In genomic region chr2:11354363-11355154, GRCh38 we compare ENCODE assay signal across 1 cellular context.
TF ChIP-seq lines count a peak whose summit lies in the region.

No MANE protein-coding gene starts in this region.

TF ChIP-seq in HepG2, 621 proteins besides CTCF, POLR2A, EP300 and RAD21 (continued from another document):
- TF ChIP-seq RERE (CRISPR knock-in tag; IDR thresholded peaks at IDR 0.05; ENCODE audit: low read depth) (peak; percentile 99), FIP1L1 (IDR thresholded peaks at IDR 0.05; ENCODE audit: borderline replicate concordance, insufficient read depth, low read depth, low read length) (no peak), HNF4A (CRISPR knock-in tag; IDR thresholded peaks at IDR 0.05) (peak; percentile 97), MAFF (IDR thresholded peaks at IDR 0.05; ENCODE audit: low read depth, low read length) (peak; percentile 29; the same call in 1 of the 2 replicates), XBP1 (CRISPR knock-in tag; IDR thresholded peaks at IDR 0.05) (no peak; the same call in 1 of the 2 replicates), MED1 (CRISPR knock-in tag; IDR thresholded peaks at IDR 0.05) (peak; percentile 100), CREB1 (IDR thresholded peaks at IDR 0.05) (peak; percentile 73), CREB1 (CRISPR knock-in tag; IDR thresholded peaks at IDR 0.05) (peak; percentile 82), MIXL1 (CRISPR knock-in tag; IDR thresholded peaks at IDR 0.05) (peak; percentile 93), SIX4 (CRISPR knock-in tag; IDR thresholded peaks at IDR 0.05) (peak; percentile 89), MEIS1 (CRISPR knock-in tag; IDR thresholded peaks at IDR 0.05; ENCODE audit: borderline replicate concordance) (peak; percentile 94; the same call in 1 of the 2 replicates), ZNF577 (CRISPR knock-in tag; IDR thresholded peaks at IDR 0.05; ENCODE audit: borderline replicate concordance, low read depth) (no peak), BRD4 (CRISPR knock-in tag; IDR thresholded peaks at IDR 0.05) (peak; percentile 93), SRF (IDR thresholded peaks at IDR 0.05; ENCODE audit: low read depth, low read length) (no peak), ARHGAP35 (CRISPR knock-in tag; IDR thresholded peaks at IDR 0.05; ENCODE audit: borderline replicate concordance) (no peak), ZNF589 (CRISPR knock-in tag; conservative IDR thresholded peaks at IDR 0.05) (no peak; the same call in 1 of the 2 replicates), HOXA7 (CRISPR knock-in tag; IDR thresholded peaks at IDR 0.05) (no peak), ZNF512 (CRISPR knock-in tag; IDR thresholded peaks at IDR 0.05) (peak; percentile 26; the same call in 1 of the 2 replicates), ZNF569 (CRISPR knock-in tag; IDR thresholded peaks at IDR 0.05; ENCODE audit: borderline replicate concordance) (no peak), ZNF446 (CRISPR knock-in tag; IDR thresholded peaks at IDR 0.05) (no peak), ZNF343 (CRISPR knock-in tag; IDR thresholded peaks at IDR 0.05) (no peak), AKAP8 (CRISPR knock-in tag; IDR thresholded peaks at IDR 0.05) (peak; percentile 92), KLF15 (CRISPR knock-in tag; IDR thresholded peaks at IDR 0.05; ENCODE audit: borderline replicate concordance) (peak; percentile 61; the same call in 1 of the 2 replicates), ARID3A (IDR thresholded peaks at IDR 0.05; ENCODE audit: low read depth, low read length) (peak; percentile 83; the same call in 1 of the 2 replicates), ZNF652 (CRISPR knock-in tag; IDR thresholded peaks at IDR 0.05; ENCODE audit: borderline replicate concordance, low read depth) (peak; percentile 77; the same call in 1 of the 2 replicates), PHB2 (IDR thresholded peaks at IDR 0.05; ENCODE audit: partially characterized antibody) (no peak), ATF1 (CRISPR knock-in tag; IDR thresholded peaks at IDR 0.05) (peak; percentile 62; the same call in 1 of the 2 replicates), ZFP41 (CRISPR knock-in tag; IDR thresholded peaks at IDR 0.05; ENCODE audit: borderline replicate concordance) (peak; percentile 61; the same call in 1 of the 2 replicates), FUBP1 (CRISPR knock-in tag; IDR thresholded peaks at IDR 0.05; ENCODE audit: borderline replicate concordance) (peak; percentile 40; the same call in 1 of the 2 replicates), REST (IDR thresholded peaks at IDR 0.05; ENCODE audit: borderline replicate concordance in 1 of 2, low read depth in 1 of 2, low read length in 2 of 2) (peak in 1 of 2 experiments; percentile 83; a peak in 2 of 4 replicates), CSRNP2 (CRISPR knock-in tag; conservative IDR thresholded peaks at IDR 0.05; ENCODE audit: low read depth) (no peak), MTA3 (CRISPR knock-in tag; IDR thresholded peaks at IDR 0.05) (no peak), ZNF136 (CRISPR knock-in tag; IDR thresholded peaks at IDR 0.05; ENCODE audit: low read depth) (0 out of 2 replicates have a peak, but pooled peaks have one; percentile 27), ZNF180 (CRISPR knock-in tag; IDR thresholded peaks at IDR 0.05; ENCODE audit: borderline replicate concordance, low read depth) (no peak), TEAD2 (CRISPR knock-in tag; IDR thresholded peaks at IDR 0.05) (no peak), HOXD1 (CRISPR knock-in tag; IDR thresholded peaks at IDR 0.05) (peak; percentile 98), SMYD3 (CRISPR knock-in tag; IDR thresholded peaks at IDR 0.05) (peak; percentile 90), KLF12 (CRISPR knock-in tag; IDR thresholded peaks at IDR 0.05; ENCODE audit: borderline replicate concordance) (0 out of 2 replicates have a peak, but pooled peaks have one; percentile 61), ELK4 (CRISPR knock-in tag; IDR thresholded peaks at IDR 0.05; ENCODE audit: borderline replicate concordance) (no peak), GPBP1L1 (CRISPR knock-in tag; IDR thresholded peaks at IDR 0.05) (no peak), KDM2A (CRISPR knock-in tag; IDR thresholded peaks at IDR 0.05; ENCODE audit: borderline replicate concordance, low read depth) (peak; percentile 90), ZNF644 (CRISPR knock-in tag; IDR thresholded peaks at IDR 0.05; ENCODE audit: low read depth) (peak; percentile 88), ZNF501 (CRISPR knock-in tag; IDR thresholded peaks at IDR 0.05) (0 out of 2 replicates have a peak, but pooled peaks have one; percentile 53)
